Comparison of ENCODE assay signal across 8 cellular contexts in genomic region chr1:31714442-31715096, GRCh38. TPM values are rescaled to one million over a fixed set of nuclear protein-coding genes. Genes with fewer than 3 reads are reported as not detected.
DNase-seq lines count a peak whose midpoint lies in the region; ATAC-seq and TF ChIP-seq lines count a peak whose summit lies in the region.

No MANE protein-coding gene starts in this region.

- H3K9me3 ChIP-seq in CD8-positive, alpha-beta memory T cell (ENCODE audit: low read length): no peaks in the 10 kb centered on the region
- H3K9me3 ChIP-seq in muscle layer of duodenum (ENCODE audit: control insufficient read depth in 1 of 2, low read length in 2 of 2) (no peaks in the 10 kb centered on the region), uterus (no peaks in the 10 kb centered on the region)

- POLR2A ChIA-PET in CD8-positive, alpha-beta memory T cell (lab: Charles Lee): no interaction called here
- POLR2A ChIA-PET in activated CD8-positive, alpha-beta T cell treated with anti-CD3 and anti-CD28 coated beads, Interleukin-2, amount 10 ng/mL, durations not matched to agents 7 days and 5 days (lab: Charles Lee): no interaction called here

- H3K36me3 ChIP-seq in CD8-positive, alpha-beta memory T cell (ENCODE audit: insufficient read depth, low read length): no peaks in the 10 kb centered on the region
- H3K36me3 ChIP-seq in muscle layer of duodenum (ENCODE audit: control insufficient read depth in 1 of 2, insufficient read depth in 2 of 2, low read length in 2 of 2) (peaks cover 0 to 3% of the 10 kb centered on the region in 2 donors), uterus (no peaks in the 10 kb centered on the region)

- peak; percentile 66 for ATAC-seq in activated CD8-positive, alpha-beta T cell treated with anti-CD3 and anti-CD28 coated beads, Interleukin-2, amount 10 ng/mL, durations not matched to agents 7 days and 5 days
- ATAC-seq in GM21737 (IDR thresholded peaks at IDR 0.05; ENCODE audit: unreplicated experiment) (no peak), HG02970 (IDR thresholded peaks at IDR 0.05; ENCODE audit: low FRiP score, unreplicated experiment) (no peak)

- peaks cover 0 to 5% (median 0%) of the 10 kb centered on the region in 3 donors for H3K36me3 Mint-ChIP-seq in CD8-positive, alpha-beta memory T cell
- H3K36me3 Mint-ChIP-seq in activated CD8-positive, alpha-beta T cell treated with anti-CD3 and anti-CD28 coated beads, Interleukin-2, amount 10 ng/mL, durations not matched to agents 7 days and 5 days (ENCODE audit: low read depth): no peaks in the 10 kb centered on the region

- H3K27me3 ChIP-seq in CD8-positive, alpha-beta memory T cell (ENCODE audit: insufficient read depth, low read length, poor library complexity, severe bottlenecking): peaks cover 19% of the 10 kb centered on the region
- no peaks in the 10 kb centered on the region for H3K27me3 ChIP-seq in muscle layer of duodenum (ENCODE audit: low read depth, low read length)
- no peaks in the 10 kb centered on the region for H3K27me3 ChIP-seq in uterus

- no peak for TF ChIP-seq POLR2A in uterus (IDR thresholded peaks at IDR 0.05)

- H3K4me1 Mint-ChIP-seq in CD8-positive, alpha-beta memory T cell: peaks cover 12 to 20% (median 15%) of the 10 kb centered on the region in 3 donors
- peaks cover 10% of the 10 kb centered on the region for H3K4me1 Mint-ChIP-seq in activated CD8-positive, alpha-beta T cell treated with anti-CD3 and anti-CD28 coated beads, Interleukin-2, amount 10 ng/mL, durations not matched to agents 7 days and 5 days (ENCODE audit: low read depth)

- intact Hi-C loops in uterus (cut with DNase I; ENCODE audit: low total_unique reads): no loop called here

- H3K27ac Mint-ChIP-seq in CD8-positive, alpha-beta memory T cell: peak overlapping the region in 1 of 8 donors; percentile 5
- no peak overlapping the region for H3K27ac Mint-ChIP-seq in activated CD8-positive, alpha-beta T cell treated with anti-CD3 and anti-CD28 coated beads, Interleukin-2, amount 10 ng/mL, durations not matched to agents 7 days and 5 days

- CTCF ChIA-PET in CD8-positive, alpha-beta memory T cell (lab: Charles Lee): interaction anchor here (0.8 to 2.1 kb wide), 7 partner anchors 9 to 346 kb away, joined by 3 to 6 read pairs (median 3); no protein-coding TSS in a partner anchor
- CTCF ChIA-PET in activated CD8-positive, alpha-beta T cell treated with anti-CD3 and anti-CD28 coated beads, Interleukin-2, amount 10 ng/mL, durations not matched to agents 7 days and 5 days (lab: Charles Lee): interaction anchor here (0.9 to 2.7 kb wide), 7 partner anchors 10 to 349 kb away, joined by 3 to 15 read pairs (median 4); partner anchors contain the start of gene COL16A1

- peak in 2 of 4 experiments; percentile 20 to 46 for TF ChIP-seq CTCF in uterus (IDR thresholded peaks at IDR 0.05)

- no peaks in the 10 kb centered on the region for H3K9me3 Mint-ChIP-seq in CD8-positive, alpha-beta memory T cell
- no peaks in the 10 kb centered on the region for H3K9me3 Mint-ChIP-seq in activated CD8-positive, alpha-beta T cell treated with anti-CD3 and anti-CD28 coated beads, Interleukin-2, amount 10 ng/mL, durations not matched to agents 7 days and 5 days (ENCODE audit: insufficient read depth)

- no peak overlapping the region for H3K27ac ChIP-seq in CD8-positive, alpha-beta memory T cell (ENCODE audit: low read depth, low read length)
- H3K27ac ChIP-seq in muscle layer of duodenum (ENCODE audit: low read length): peak overlapping the region; percentile 53
- H3K27ac ChIP-seq in uterus: peak overlapping the region; percentile 96 to 99

- peaks cover 46 to 72% of the 10 kb centered on the region in 2 donors for H3K27me3 Mint-ChIP-seq in CD8-positive, alpha-beta memory T cell
- peaks cover 56% of the 10 kb centered on the region for H3K27me3 Mint-ChIP-seq in activated CD8-positive, alpha-beta T cell treated with anti-CD3 and anti-CD28 coated beads, Interleukin-2, amount 10 ng/mL, durations not matched to agents 7 days and 5 days (ENCODE audit: low read depth)

- H3K4me1 ChIP-seq in CD8-positive, alpha-beta memory T cell (ENCODE audit: insufficient read depth, low read length): peaks cover 7% of the 10 kb centered on the region
- H3K4me1 ChIP-seq in muscle layer of duodenum (ENCODE audit: control insufficient read depth in 1 of 2, insufficient read depth in 2 of 2, low read length in 2 of 2): peaks cover 8 to 34% of the 10 kb centered on the region in 2 donors
- H3K4me1 ChIP-seq in uterus: peaks cover 8 to 24% of the 10 kb centered on the region in 2 donors

- peak overlapping the region; percentile 20 to 72 (median 37) for H3K4me3 Mint-ChIP-seq in CD8-positive, alpha-beta memory T cell
- H3K4me3 Mint-ChIP-seq in activated CD8-positive, alpha-beta T cell treated with anti-CD3 and anti-CD28 coated beads, Interleukin-2, amount 10 ng/mL, durations not matched to agents 7 days and 5 days: no peak overlapping the region

- DNase-seq in CD8-positive, alpha-beta memory T cell: peak in 1 of 5 donors; percentile 6
- peak; percentile 69 for DNase-seq in M059J (ENCODE audit: low read depth)
- peak; percentile 36 for DNase-seq in activated CD8-positive, alpha-beta T cell treated with anti-CD3 and anti-CD28 coated beads, Interleukin-2, amount 10 ng/mL, durations not matched to agents 7 days and 5 days
- DNase-seq in fibroblast of peridontal ligament (ENCODE audit: extremely low read depth): peak; percentile 64
- peak; percentile 95 to 96 for DNase-seq in uterus

- no peak overlapping the region for H3K4me3 ChIP-seq in CD8-positive, alpha-beta memory T cell (ENCODE audit: low read length)
- H3K4me3 ChIP-seq in muscle layer of duodenum (ENCODE audit: low read depth in 1 of 2, low read length in 2 of 2): peak overlapping the region in 1 of 2 donors; percentile 61
- peak overlapping the region; percentile 32 to 55 for H3K4me3 ChIP-seq in uterus

RNA-seq across cellular contexts. Expression of gene COL16A1, which starts 10.8 kb away (rescaled TPM):
- total RNA-seq in CD8-positive, alpha-beta memory T cell: under 1 TPM in 1 of 2 experiments, not detected in 1; 0.85 TPM
- polyA plus RNA-seq in CD8-positive, alpha-beta memory T cell: not detected
- 2.0 and 4.0 TPM in 2 replicates for total RNA-seq in M059J (2014; rRNA removed; shearing (Covaris generic))
- not detected for total RNA-seq in activated CD8-positive, alpha-beta T cell treated with anti-CD3 and anti-CD28 coated beads, Interleukin-2, amount 10 ng/mL, durations not matched to agents 7 days and 5 days
- total RNA-seq in uterus: 100 to 1,000 TPM in 3 of 4 donors, 10 to 100 TPM in 1; 76.5 to 292 (median 177) TPM

RNA-seq across cellular contexts. Expression of gene ADGRB2, which starts 49.6 kb away (rescaled TPM):
- total RNA-seq in CD8-positive, alpha-beta memory T cell: under 1 TPM; 0.35 to 0.57 TPM
- 0.24 TPM for polyA plus RNA-seq in CD8-positive, alpha-beta memory T cell
- total RNA-seq in M059J (2014; rRNA removed; shearing (Covaris generic)): 8.3 and 16.7 TPM in 2 replicates
- total RNA-seq in activated CD8-positive, alpha-beta T cell treated with anti-CD3 and anti-CD28 coated beads, Interleukin-2, amount 10 ng/mL, durations not matched to agents 7 days and 5 days: under 1 TPM; 0.05 to 0.37 TPM
- total RNA-seq in uterus: 10 to 100 TPM in 1 of 4 donors, 1 to 10 TPM in 1, under 1 TPM in 1, not detected in 1; 0.77 to 31.0 (median 3.7) TPM

Comparison
In these comparisons a context has a peak if more than half of its experiments do, and no peak if none do; other contexts are left out.
1. RNA of gene COL16A1, which starts 10.8 kb away (total RNA-seq): 76.5 to 292 TPM in uterus; 2.0 to 4.0 TPM in M059J, 0.85 TPM in CD8-positive, alpha-beta memory T cell and not detected in activated CD8-positive, alpha-beta T cell treated with anti-CD3 and anti-CD28 coated beads, Interleukin-2, amount 10 ng/mL, durations not matched to agents 7 days and 5 days; every median in the first group is over 10 times any median in the second.